In genomic region chr16:88503771-88504488, GRCh38 we compare ENCODE assay signal across 25 cellular contexts. TPM values are rescaled to one million over a fixed set of nuclear protein-coding genes. Genes with fewer than 3 reads are reported as not detected.
A peak's percentile ranks its signal among the peaks of the same experiment; 100 is the strongest.
DNase-seq lines count a peak whose midpoint lies in the region; ATAC-seq and TF ChIP-seq lines count a peak whose summit lies in the region.
"Had no signal": no experiment of that assay in that cellular context is flagged by ENCODE, and none has a peak within 500 bp of the region (broad histone marks: within the 10 kb centered on the region; RNA-seq: fewer than 3 reads in every experiment).

No MANE protein-coding gene starts in this region.

- no peaks in the 10 kb centered on the region for H3K36me3 Mint-ChIP-seq in stimulated activated naive CD8-positive, alpha-beta T cell treated with anti-CD3 and anti-CD28 coated beads, Interleukin-15, Interleukin-2, amounts not matched to agents 100 ng/mL and 50 ng/mL, for 24 hours (ENCODE audit: low read depth)
- H3K36me3 Mint-ChIP-seq: brain, naive B cell had no signal

- H3K9ac ChIP-seq in duodenal mucosa (ENCODE audit: low read depth in 1 of 2, low read length in 2 of 2), result peak overlapping the region; percentile 55 to 60
- H3K9ac ChIP-seq: KMS-11 had no signal

- H3K36me3 ChIP-seq in duodenal mucosa (ENCODE audit: control insufficient read depth in 1 of 2, insufficient read depth in 2 of 2, low read length in 2 of 2), result peaks cover 0 to 15% of the 10 kb centered on the region in 2 donors
- H3K36me3 ChIP-seq in muscle layer of duodenum (ENCODE audit: control insufficient read depth in 1 of 2, insufficient read depth in 2 of 2, low read length in 2 of 2), result no peaks in the 10 kb centered on the region
- no peaks in the 10 kb centered on the region for H3K36me3 ChIP-seq in SJCRH30
- H3K36me3 ChIP-seq: gastroesophageal sphincter, left ventricle myocardium inferior, suprapubic skin had no signal

- H3K27ac ChIP-seq in duodenal mucosa (ENCODE audit: low read depth, low read length), result peak overlapping the region; percentile 94
- H3K27ac ChIP-seq in muscle layer of duodenum (ENCODE audit: low read length), result peak overlapping the region; percentile 69
- H3K27ac ChIP-seq in SJCRH30, result no peak overlapping the region
- H3K27ac ChIP-seq: A549, gastroesophageal sphincter, KMS-11, left ventricle myocardium inferior, suprapubic skin had no signal

- H3K4me1 ChIP-seq in duodenal mucosa (ENCODE audit: control insufficient read depth in 1 of 2, insufficient read depth in 2 of 2, low read length in 2 of 2) (peaks cover 50 to 55% of the 10 kb centered on the region in 2 donors), muscle layer of duodenum (ENCODE audit: control insufficient read depth in 1 of 2, insufficient read depth in 2 of 2, low read length in 2 of 2) (peaks cover 0 to 4% of the 10 kb centered on the region in 2 donors), SJCRH30 (peaks cover 2% of the 10 kb centered on the region; the same call in 1 of the 2 replicates)
- H3K4me1 ChIP-seq: gastroesophageal sphincter had no signal

- no peak for DNase-seq in stimulated activated naive CD8-positive, alpha-beta T cell treated with anti-CD3 and anti-CD28 coated beads, Interleukin-15, Interleukin-2, amounts not matched to agents 100 U/mL and 50 U/mL, for 24 hours
- DNase-seq in SJCRH30, result no peak
- DNase-seq: activated CD4-positive, alpha-beta T cell treated with anti-CD3 and anti-CD28 coated beads, Interleukin-2, amount 50 U/mL, for 48 hours; activated CD8-positive, alpha-beta memory T cell treated with anti-CD3 and anti-CD28 coated beads, Interleukin-2, amount 50 U/mL, for 4 hours; activated naive CD4-positive, alpha-beta T cell; CD4-positive, alpha-beta memory T cell; cerebellar nuclear complex; hippocampal formation; left ventricle myocardium inferior; naive B cell; NCI-H2029; NCI-H524; occipital lobe; stimulated activated CD4-positive, alpha-beta T cell treated with anti-CD3 and anti-CD28 coated beads, Interleukin-4, amount 100 ng/mL, for 4 hours had no signal

- H3K4me3 Mint-ChIP-seq in stimulated activated naive CD8-positive, alpha-beta T cell treated with anti-CD3 and anti-CD28 coated beads, Interleukin-15, Interleukin-2, amounts not matched to agents 100 ng/mL and 50 ng/mL, for 24 hours, result no peak overlapping the region
- H3K4me3 Mint-ChIP-seq: brain, naive B cell had no signal

- H3K27me3 ChIP-seq in duodenal mucosa (ENCODE audit: control insufficient read depth in 1 of 2, insufficient read depth in 2 of 2, low read length in 2 of 2) (no peaks in the 10 kb centered on the region), muscle layer of duodenum (ENCODE audit: low read depth, low read length) (no peaks in the 10 kb centered on the region), SJCRH30 (no peaks in the 10 kb centered on the region)
- H3K27me3 ChIP-seq: suprapubic skin had no signal

- no peaks in the 10 kb centered on the region for H3K9me3 Mint-ChIP-seq in stimulated activated naive CD8-positive, alpha-beta T cell treated with anti-CD3 and anti-CD28 coated beads, Interleukin-15, Interleukin-2, amounts not matched to agents 100 ng/mL and 50 ng/mL, for 24 hours
- H3K9me3 Mint-ChIP-seq: naive B cell had no signal

- H3K4me3 ChIP-seq in duodenal mucosa (ENCODE audit: low read depth in 1 of 2, low read length in 2 of 2) (peak overlapping the region in 1 of 2 donors; percentile 15), muscle layer of duodenum (ENCODE audit: low read depth in 1 of 2, low read length in 2 of 2) (no peak overlapping the region), SJCRH30 (no peak overlapping the region)
- H3K4me3 ChIP-seq: A549, gastroesophageal sphincter, left ventricle myocardium inferior, suprapubic skin had no signal

- H3K27ac Mint-ChIP-seq in stimulated activated naive CD8-positive, alpha-beta T cell treated with anti-CD3 and anti-CD28 coated beads, Interleukin-15, Interleukin-2, amounts not matched to agents 100 ng/mL and 50 ng/mL, for 24 hours, result peak overlapping the region; percentile 36

- no peak for ATAC-seq in stimulated activated naive CD8-positive, alpha-beta T cell treated with anti-CD3 and anti-CD28 coated beads, Interleukin-15, Interleukin-2, amounts not matched to agents 100 U/mL and 50 U/mL, for 24 hours
- ATAC-seq in SK-N-SH treated with all-trans-retinoic acid at 6 μM for 48 hours, result no peak
- ATAC-seq in activated CD4-positive, CD25-positive, alpha-beta regulatory T cell treated with anti-CD3 and anti-CD28 coated beads, Interleukin-2, amount 50 U/mL, for 24 hours, result no peak
- no peak for ATAC-seq in GM21529 (IDR thresholded peaks at IDR 0.05; ENCODE audit: unreplicated experiment)
- ATAC-seq: gastroesophageal sphincter had no signal

- H3K9me3 ChIP-seq in duodenal mucosa (ENCODE audit: control insufficient read depth in 1 of 2, low read length in 2 of 2), result no peaks in the 10 kb centered on the region
- H3K9me3 ChIP-seq in muscle layer of duodenum (ENCODE audit: control insufficient read depth in 1 of 2, low read length in 2 of 2), result no peaks in the 10 kb centered on the region
- H3K9me3 ChIP-seq in SJCRH30 (replicated peaks), result no peaks in the 10 kb centered on the region
- H3K9me3 ChIP-seq: A549, gastroesophageal sphincter, left ventricle myocardium inferior, suprapubic skin had no signal

- no peaks in the 10 kb centered on the region for H3K27me3 Mint-ChIP-seq in stimulated activated naive CD8-positive, alpha-beta T cell treated with anti-CD3 and anti-CD28 coated beads, Interleukin-15, Interleukin-2, amounts not matched to agents 100 ng/mL and 50 ng/mL, for 24 hours
- H3K27me3 Mint-ChIP-seq: brain; CD4-positive, alpha-beta memory T cell had no signal

- H3K4me1 Mint-ChIP-seq in stimulated activated naive CD8-positive, alpha-beta T cell treated with anti-CD3 and anti-CD28 coated beads, Interleukin-15, Interleukin-2, amounts not matched to agents 100 ng/mL and 50 ng/mL, for 24 hours (ENCODE audit: low read depth), result peaks cover 13% of the 10 kb centered on the region

TF ChIP-seq in SK-N-SH treated with all-trans-retinoic acid at 6 μM for 48 hours, 23 proteins besides CTCF, POLR2A, EP300 and RAD21:
- TF ChIP-seq OSR1 (CRISPR knock-in tag; IDR thresholded peaks at IDR 0.05) (no peak), ISL1 (CRISPR knock-in tag; IDR thresholded peaks at IDR 0.05) (no peak), ZC3H10 (CRISPR knock-in tag; IDR thresholded peaks at IDR 0.05) (no peak), ZFP30 (CRISPR knock-in tag; IDR thresholded peaks at IDR 0.05) (no peak), PPARA (CRISPR knock-in tag; IDR thresholded peaks at IDR 0.05; ENCODE audit: borderline replicate concordance) (no peak), SNAI2 (CRISPR knock-in tag; IDR thresholded peaks at IDR 0.05) (no peak)
- TF ChIP-seq, protein P1, sequence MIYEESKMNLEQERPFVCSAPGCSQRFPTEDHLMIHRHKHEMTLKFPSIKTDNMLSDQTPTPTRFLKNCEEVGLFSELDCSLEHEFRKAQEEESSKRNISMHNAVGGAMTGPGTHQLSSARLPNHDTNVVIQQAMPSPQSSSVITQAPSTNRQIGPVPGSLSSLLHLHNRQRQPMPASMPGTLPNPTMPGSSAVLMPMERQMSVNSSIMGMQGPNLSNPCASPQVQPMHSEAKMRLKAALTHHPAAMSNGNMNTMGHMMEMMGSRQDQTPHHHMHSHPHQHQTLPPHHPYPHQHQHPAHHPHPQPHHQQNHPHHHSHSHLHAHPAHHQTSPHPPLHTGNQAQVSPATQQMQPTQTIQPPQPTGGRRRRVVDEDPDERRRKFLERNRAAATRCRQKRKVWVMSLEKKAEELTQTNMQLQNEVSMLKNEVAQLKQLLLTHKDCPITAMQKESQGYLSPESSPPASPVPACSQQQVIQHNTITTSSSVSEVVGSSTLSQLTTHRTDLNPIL (CRISPR knock-in tag; IDR thresholded peaks at IDR 0.05; ENCODE audit: low read depth), result no peak
- TF ChIP-seq, protein P2, sequence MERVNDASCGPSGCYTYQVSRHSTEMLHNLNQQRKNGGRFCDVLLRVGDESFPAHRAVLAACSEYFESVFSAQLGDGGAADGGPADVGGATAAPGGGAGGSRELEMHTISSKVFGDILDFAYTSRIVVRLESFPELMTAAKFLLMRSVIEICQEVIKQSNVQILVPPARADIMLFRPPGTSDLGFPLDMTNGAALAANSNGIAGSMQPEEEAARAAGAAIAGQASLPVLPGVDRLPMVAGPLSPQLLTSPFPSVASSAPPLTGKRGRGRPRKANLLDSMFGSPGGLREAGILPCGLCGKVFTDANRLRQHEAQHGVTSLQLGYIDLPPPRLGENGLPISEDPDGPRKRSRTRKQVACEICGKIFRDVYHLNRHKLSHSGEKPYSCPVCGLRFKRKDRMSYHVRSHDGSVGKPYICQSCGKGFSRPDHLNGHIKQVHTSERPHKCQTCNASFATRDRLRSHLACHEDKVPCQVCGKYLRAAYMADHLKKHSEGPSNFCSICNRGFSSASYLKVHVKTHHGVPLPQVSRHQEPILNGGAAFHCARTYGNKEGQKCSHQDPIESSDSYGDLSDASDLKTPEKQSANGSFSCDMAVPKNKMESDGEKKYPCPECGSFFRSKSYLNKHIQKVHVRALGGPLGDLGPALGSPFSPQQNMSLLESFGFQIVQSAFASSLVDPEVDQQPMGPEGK (CRISPR knock-in tag; IDR thresholded peaks at IDR 0.05; ENCODE audit: borderline replicate concordance), result no peak

RNA-seq across cellular contexts. Expression of gene ZFPM1, which starts 50.9 kb away (rescaled TPM):
- 0.56 and 0.85 TPM in 2 replicates for total RNA-seq in SJCRH30 (2014; rRNA removed; shearing (Covaris generic))
